In the genomic region with DNA sequence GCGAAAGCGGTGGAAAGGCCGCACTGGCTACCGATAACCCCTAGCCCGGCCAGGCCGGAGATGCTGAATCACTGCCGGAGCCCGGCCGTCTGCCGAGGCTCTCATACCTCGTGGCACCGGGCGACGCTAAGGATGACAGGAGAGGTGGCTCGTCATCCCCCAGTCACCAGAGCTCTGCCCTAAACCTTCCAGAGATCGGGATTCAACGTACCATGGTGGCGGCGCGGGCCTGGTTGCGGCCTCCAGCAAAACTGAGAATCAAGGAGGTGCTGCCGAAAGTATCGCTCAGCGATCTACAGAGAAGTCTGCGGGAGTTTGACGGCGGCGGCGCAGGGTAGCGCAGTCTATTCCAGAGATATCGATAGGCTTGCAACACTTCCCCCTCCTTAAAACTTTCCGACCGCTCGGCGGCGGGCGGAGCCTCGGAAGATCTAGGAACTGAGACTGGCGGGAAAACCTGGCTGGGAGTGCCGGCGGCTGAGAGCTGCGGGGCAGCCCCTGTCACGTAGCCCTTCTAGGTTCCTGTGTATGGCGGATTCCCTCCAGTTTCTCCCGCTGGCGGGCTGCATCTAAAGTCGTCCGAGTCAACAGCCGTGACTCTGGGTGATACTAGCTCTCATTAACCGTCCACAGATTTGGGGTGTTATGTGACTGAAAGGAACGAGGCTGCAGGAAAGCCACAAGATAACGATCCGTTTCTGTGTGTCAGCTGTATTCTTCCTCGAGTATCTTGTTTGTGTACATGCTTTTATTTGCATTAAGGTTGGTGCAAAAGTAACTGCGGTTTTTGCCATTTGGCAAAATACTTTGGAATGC, we compare ENCODE assay signal across 1 cellular context.
TF ChIP-seq lines count a peak whose summit lies in the region.

A gene (minus strand): TSS at position 301 of the 816 bp plus-strand sequence. CDS start 87 bp downstream, at position 214.

TF ChIP-seq in HepG2, 621 proteins besides CTCF, POLR2A, EP300 and RAD21 (continued from another document and continues in another):
- TF ChIP-seq MAZ (IDR thresholded peaks at IDR 0.05; ENCODE audit: borderline replicate concordance, low read depth, low read length) (0 out of 2 replicates have a peak, but pooled peaks have one; percentile 17), MAZ (CRISPR knock-in tag; IDR thresholded peaks at IDR 0.05; ENCODE audit: low read depth) (peak; percentile 77), SALL1 (CRISPR knock-in tag; IDR thresholded peaks at IDR 0.05) (peak; percentile 82), ATF7-NPFF (CRISPR knock-in tag; IDR thresholded peaks at IDR 0.05; ENCODE audit: low read depth) (peak; percentile 80; the same call in 1 of the 2 replicates), SRSF1 (optimal IDR thresholded peaks at IDR 0.05; ENCODE audit: low read depth, low read length) (peak; percentile 32), ZNF564 (CRISPR knock-in tag; IDR thresholded peaks at IDR 0.05) (0 out of 2 replicates have a peak, but pooled peaks have one; percentile 53), TBX2 (CRISPR knock-in tag; IDR thresholded peaks at IDR 0.05; ENCODE audit: borderline replicate concordance) (peak; percentile 85; the same call in 1 of the 2 replicates), ZNF747 (CRISPR knock-in tag; IDR thresholded peaks at IDR 0.05; ENCODE audit: borderline replicate concordance) (0 out of 2 replicates have a peak, but pooled peaks have one; percentile 35), SNRNP70 (IDR thresholded peaks at IDR 0.05; ENCODE audit: low read depth, low read length) (no peak), PAX8 (CRISPR knock-in tag; IDR thresholded peaks at IDR 0.05; ENCODE audit: borderline replicate concordance) (peak; percentile 43; the same call in 1 of the 2 replicates), ZKSCAN5 (CRISPR knock-in tag; IDR thresholded peaks at IDR 0.05) (no peak), ELF4 (CRISPR knock-in tag; IDR thresholded peaks at IDR 0.05; ENCODE audit: borderline replicate concordance) (peak; percentile 64), TMF1 (CRISPR knock-in tag; IDR thresholded peaks at IDR 0.05; ENCODE audit: low read depth) (peak; percentile 59; the same call in 1 of the 2 replicates), ZNF530 (CRISPR knock-in tag; IDR thresholded peaks at IDR 0.05; ENCODE audit: low read depth) (0 out of 2 replicates have a peak, but pooled peaks have one; percentile 80), FOXO1 (CRISPR knock-in tag; IDR thresholded peaks at IDR 0.05) (peak; percentile 50; the same call in 1 of the 2 replicates), ZNF383 (CRISPR knock-in tag; IDR thresholded peaks at IDR 0.05; ENCODE audit: borderline replicate concordance) (peak; percentile 65; the same call in 1 of the 2 replicates), ZNF546 (CRISPR knock-in tag; conservative IDR thresholded peaks at IDR 0.05) (peak; percentile 45; the same call in 1 of the 2 replicates), ZSCAN21 (CRISPR knock-in tag; IDR thresholded peaks at IDR 0.05; ENCODE audit: borderline replicate concordance) (peak; percentile 36; the same call in 1 of the 2 replicates), KDM3A (CRISPR knock-in tag; IDR thresholded peaks at IDR 0.05; ENCODE audit: low read depth) (0 out of 2 replicates have a peak, but pooled peaks have one; percentile 58), ZIK1 (CRISPR knock-in tag; IDR thresholded peaks at IDR 0.05; ENCODE audit: borderline replicate concordance, low read depth) (0 out of 2 replicates have a peak, but pooled peaks have one; percentile 32), HNF4G (IDR thresholded peaks at IDR 0.05; ENCODE audit: borderline replicate concordance, low read depth, low read length) (no peak), HNF4G (CRISPR knock-in tag; IDR thresholded peaks at IDR 0.05; ENCODE audit: borderline replicate concordance, low read depth) (peak; percentile 62; the same call in 1 of the 2 replicates), ZNF350 (CRISPR knock-in tag; IDR thresholded peaks at IDR 0.05; ENCODE audit: borderline replicate concordance, low read depth) (peak; percentile 84; the same call in 1 of the 2 replicates), ZBTB20 (CRISPR knock-in tag; IDR thresholded peaks at IDR 0.05; ENCODE audit: borderline replicate concordance, low read depth) (no peak), FOSL1 (CRISPR knock-in tag; IDR thresholded peaks at IDR 0.05; ENCODE audit: borderline replicate concordance) (no peak; the same call in 1 of the 2 replicates), ZNF577 (CRISPR knock-in tag; IDR thresholded peaks at IDR 0.05; ENCODE audit: borderline replicate concordance, low read depth) (peak; percentile 48; the same call in 1 of the 2 replicates), MED1 (CRISPR knock-in tag; IDR thresholded peaks at IDR 0.05) (peak; percentile 63), ZNF337 (CRISPR knock-in tag; IDR thresholded peaks at IDR 0.05; ENCODE audit: borderline replicate concordance, low read depth) (no peak), ZNF766 (CRISPR knock-in tag; IDR thresholded peaks at IDR 0.05; ENCODE audit: borderline replicate concordance) (no peak; the same call in 1 of the 2 replicates)
- TF ChIP-seq, protein P1, sequence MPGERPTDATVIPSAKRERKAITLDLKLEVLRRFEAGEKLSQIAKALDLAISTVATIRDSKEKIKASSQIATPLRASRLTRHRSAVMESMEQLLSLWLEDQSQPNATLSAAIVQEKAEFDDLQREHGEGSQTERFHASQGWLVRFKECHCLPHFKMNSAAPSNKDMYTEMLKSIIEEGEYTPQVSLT (CRISPR knock-in tag; IDR thresholded peaks at IDR 0.05; ENCODE audit: borderline replicate concordance, low read depth) = 0 out of 2 replicates have a peak, but pooled peaks have one; percentile 82
- TF ChIP-seq, protein P2, sequence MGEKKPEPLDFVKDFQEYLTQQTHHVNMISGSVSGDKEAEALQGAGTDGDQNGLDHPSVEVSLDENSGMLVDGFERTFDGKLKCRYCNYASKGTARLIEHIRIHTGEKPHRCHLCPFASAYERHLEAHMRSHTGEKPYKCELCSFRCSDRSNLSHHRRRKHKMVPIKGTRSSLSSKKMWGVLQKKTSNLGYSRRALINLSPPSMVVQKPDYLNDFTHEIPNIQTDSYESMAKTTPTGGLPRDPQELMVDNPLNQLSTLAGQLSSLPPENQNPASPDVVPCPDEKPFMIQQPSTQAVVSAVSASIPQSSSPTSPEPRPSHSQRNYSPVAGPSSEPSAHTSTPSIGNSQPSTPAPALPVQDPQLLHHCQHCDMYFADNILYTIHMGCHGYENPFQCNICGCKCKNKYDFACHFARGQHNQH (CRISPR knock-in tag; IDR thresholded peaks at IDR 0.05) = peak; percentile 96; the same call in 1 of the 2 replicates
- TF ChIP-seq, protein P3, sequence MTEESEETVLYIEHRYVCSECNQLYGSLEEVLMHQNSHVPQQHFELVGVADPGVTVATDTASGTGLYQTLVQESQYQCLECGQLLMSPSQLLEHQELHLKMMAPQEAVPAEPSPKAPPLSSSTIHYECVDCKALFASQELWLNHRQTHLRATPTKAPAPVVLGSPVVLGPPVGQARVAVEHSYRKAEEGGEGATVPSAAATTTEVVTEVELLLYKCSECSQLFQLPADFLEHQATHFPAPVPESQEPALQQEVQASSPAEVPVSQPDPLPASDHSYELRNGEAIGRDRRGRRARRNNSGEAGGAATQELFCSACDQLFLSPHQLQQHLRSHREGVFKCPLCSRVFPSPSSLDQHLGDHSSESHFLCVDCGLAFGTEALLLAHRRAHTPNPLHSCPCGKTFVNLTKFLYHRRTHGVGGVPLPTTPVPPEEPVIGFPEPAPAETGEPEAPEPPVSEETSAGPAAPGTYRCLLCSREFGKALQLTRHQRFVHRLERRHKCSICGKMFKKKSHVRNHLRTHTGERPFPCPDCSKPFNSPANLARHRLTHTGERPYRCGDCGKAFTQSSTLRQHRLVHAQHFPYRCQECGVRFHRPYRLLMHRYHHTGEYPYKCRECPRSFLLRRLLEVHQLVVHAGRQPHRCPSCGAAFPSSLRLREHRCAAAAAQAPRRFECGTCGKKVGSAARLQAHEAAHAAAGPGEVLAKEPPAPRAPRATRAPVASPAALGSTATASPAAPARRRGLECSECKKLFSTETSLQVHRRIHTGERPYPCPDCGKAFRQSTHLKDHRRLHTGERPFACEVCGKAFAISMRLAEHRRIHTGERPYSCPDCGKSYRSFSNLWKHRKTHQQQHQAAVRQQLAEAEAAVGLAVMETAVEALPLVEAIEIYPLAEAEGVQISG (CRISPR knock-in tag; IDR thresholded peaks at IDR 0.05) = peak; percentile 83
- TF ChIP-seq, protein P4, sequence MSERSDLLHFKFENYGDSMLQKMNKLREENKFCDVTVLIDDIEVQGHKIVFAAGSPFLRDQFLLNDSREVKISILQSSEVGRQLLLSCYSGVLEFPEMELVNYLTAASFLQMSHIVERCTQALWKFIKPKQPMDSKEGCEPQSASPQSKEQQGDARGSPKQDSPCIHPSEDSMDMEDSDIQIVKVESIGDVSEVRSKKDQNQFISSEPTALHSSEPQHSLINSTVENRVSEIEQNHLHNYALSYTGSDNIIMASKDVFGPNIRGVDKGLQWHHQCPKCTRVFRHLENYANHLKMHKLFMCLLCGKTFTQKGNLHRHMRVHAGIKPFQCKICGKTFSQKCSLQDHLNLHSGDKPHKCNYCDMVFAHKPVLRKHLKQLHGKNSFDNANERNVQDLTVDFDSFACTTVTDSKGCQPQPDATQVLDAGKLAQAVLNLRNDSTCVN (CRISPR knock-in tag; IDR thresholded peaks at IDR 0.05; ENCODE audit: borderline replicate concordance) = no peak
- TF ChIP-seq, protein P5, sequence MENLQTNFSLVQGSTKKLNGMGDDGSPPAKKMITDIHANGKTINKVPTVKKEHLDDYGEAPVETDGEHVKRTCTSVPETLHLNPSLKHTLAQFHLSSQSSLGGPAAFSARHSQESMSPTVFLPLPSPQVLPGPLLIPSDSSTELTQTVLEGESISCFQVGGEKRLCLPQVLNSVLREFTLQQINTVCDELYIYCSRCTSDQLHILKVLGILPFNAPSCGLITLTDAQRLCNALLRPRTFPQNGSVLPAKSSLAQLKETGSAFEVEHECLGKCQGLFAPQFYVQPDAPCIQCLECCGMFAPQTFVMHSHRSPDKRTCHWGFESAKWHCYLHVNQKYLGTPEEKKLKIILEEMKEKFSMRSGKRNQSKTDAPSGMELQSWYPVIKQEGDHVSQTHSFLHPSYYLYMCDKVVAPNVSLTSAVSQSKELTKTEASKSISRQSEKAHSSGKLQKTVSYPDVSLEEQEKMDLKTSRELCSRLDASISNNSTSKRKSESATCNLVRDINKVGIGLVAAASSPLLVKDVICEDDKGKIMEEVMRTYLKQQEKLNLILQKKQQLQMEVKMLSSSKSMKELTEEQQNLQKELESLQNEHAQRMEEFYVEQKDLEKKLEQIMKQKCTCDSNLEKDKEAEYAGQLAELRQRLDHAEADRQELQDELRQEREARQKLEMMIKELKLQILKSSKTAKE (CRISPR knock-in tag; IDR thresholded peaks at IDR 0.05; ENCODE audit: borderline replicate concordance) = peak; percentile 52; the same call in 1 of the 2 replicates
- TF ChIP-seq, protein P6, sequence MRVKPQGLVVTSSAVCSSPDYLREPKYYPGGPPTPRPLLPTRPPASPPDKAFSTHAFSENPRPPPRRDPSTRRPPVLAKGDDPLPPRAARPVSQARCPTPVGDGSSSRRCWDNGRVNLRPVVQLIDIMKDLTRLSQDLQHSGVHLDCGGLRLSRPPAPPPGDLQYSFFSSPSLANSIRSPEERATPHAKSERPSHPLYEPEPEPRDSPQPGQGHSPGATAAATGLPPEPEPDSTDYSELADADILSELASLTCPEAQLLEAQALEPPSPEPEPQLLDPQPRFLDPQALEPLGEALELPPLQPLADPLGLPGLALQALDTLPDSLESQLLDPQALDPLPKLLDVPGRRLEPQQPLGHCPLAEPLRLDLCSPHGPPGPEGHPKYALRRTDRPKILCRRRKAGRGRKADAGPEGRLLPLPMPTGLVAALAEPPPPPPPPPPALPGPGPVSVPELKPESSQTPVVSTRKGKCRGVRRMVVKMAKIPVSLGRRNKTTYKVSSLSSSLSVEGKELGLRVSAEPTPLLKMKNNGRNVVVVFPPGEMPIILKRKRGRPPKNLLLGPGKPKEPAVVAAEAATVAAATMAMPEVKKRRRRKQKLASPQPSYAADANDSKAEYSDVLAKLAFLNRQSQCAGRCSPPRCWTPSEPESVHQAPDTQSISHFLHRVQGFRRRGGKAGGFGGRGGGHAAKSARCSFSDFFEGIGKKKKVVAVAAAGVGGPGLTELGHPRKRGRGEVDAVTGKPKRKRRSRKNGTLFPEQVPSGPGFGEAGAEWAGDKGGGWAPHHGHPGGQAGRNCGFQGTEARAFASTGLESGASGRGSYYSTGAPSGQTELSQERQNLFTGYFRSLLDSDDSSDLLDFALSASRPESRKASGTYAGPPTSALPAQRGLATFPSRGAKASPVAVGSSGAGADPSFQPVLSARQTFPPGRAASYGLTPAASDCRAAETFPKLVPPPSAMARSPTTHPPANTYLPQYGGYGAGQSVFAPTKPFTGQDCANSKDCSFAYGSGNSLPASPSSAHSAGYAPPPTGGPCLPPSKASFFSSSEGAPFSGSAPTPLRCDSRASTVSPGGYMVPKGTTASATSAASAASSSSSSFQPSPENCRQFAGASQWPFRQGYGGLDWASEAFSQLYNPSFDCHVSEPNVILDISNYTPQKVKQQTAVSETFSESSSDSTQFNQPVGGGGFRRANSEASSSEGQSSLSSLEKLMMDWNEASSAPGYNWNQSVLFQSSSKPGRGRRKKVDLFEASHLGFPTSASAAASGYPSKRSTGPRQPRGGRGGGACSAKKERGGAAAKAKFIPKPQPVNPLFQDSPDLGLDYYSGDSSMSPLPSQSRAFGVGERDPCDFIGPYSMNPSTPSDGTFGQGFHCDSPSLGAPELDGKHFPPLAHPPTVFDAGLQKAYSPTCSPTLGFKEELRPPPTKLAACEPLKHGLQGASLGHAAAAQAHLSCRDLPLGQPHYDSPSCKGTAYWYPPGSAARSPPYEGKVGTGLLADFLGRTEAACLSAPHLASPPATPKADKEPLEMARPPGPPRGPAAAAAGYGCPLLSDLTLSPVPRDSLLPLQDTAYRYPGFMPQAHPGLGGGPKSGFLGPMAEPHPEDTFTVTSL (CRISPR knock-in tag; IDR thresholded peaks at IDR 0.05; ENCODE audit: borderline replicate concordance) = no peak
- TF ChIP-seq, protein P7, sequence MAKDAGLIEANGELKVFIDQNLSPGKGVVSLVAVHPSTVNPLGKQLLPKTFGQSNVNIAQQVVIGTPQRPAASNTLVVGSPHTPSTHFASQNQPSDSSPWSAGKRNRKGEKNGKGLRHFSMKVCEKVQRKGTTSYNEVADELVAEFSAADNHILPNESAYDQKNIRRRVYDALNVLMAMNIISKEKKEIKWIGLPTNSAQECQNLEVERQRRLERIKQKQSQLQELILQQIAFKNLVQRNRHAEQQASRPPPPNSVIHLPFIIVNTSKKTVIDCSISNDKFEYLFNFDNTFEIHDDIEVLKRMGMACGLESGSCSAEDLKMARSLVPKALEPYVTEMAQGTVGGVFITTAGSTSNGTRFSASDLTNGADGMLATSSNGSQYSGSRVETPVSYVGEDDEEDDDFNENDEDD (CRISPR knock-in tag; IDR thresholded peaks at IDR 0.05; ENCODE audit: borderline replicate concordance) = peak; percentile 95
- TF ChIP-seq, protein P8, sequence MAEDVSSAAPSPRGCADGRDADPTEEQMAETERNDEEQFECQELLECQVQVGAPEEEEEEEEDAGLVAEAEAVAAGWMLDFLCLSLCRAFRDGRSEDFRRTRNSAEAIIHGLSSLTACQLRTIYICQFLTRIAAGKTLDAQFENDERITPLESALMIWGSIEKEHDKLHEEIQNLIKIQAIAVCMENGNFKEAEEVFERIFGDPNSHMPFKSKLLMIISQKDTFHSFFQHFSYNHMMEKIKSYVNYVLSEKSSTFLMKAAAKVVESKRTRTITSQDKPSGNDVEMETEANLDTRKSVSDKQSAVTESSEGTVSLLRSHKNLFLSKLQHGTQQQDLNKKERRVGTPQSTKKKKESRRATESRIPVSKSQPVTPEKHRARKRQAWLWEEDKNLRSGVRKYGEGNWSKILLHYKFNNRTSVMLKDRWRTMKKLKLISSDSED (CRISPR knock-in tag; IDR thresholded peaks at IDR 0.05) = no peak
- TF ChIP-seq, protein P9, sequence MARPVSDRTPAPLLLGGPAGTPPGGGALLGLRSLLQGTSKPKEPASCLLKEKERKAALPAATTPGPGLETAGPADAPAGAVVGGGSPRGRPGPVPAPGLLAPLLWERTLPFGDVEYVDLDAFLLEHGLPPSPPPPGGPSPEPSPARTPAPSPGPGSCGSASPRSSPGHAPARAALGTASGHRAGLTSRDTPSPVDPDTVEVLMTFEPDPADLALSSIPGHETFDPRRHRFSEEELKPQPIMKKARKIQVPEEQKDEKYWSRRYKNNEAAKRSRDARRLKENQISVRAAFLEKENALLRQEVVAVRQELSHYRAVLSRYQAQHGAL (CRISPR knock-in tag; IDR thresholded peaks at IDR 0.05; ENCODE audit: not compliant biosample characterization) = peak; percentile 80
